ENCODE assay signal across 21 cellular contexts in genomic region chr5:172727551-172727950, GRCh38.
"Had no signal": no experiment of that assay in that cellular context is flagged by ENCODE, and none has a peak within 500 bp of the region (broad histone marks: within the 10 kb centered on the region; RNA-seq: fewer than 3 reads in every experiment).

No MANE protein-coding gene starts in this region.

- H3K9me3 ChIP-seq: colonic mucosa, left ventricle myocardium inferior, right atrium auricular region had no signal

- H3K4me3 Mint-ChIP-seq: activated B cell treated with CpG ODN at 0.5 μM for 24 hours; activated CD8-positive, alpha-beta T cell treated with anti-CD3 and anti-CD28 coated beads for 36 hours; activated naive CD4-positive, alpha-beta T cell treated with anti-CD3 and anti-CD28 coated beads for 36 hours; activated naive CD8-positive, alpha-beta T cell treated with anti-CD3 and anti-CD28 coated beads, Interleukin-2, amount 50 U/mL, for 24 hours; brain; stimulated activated naive CD8-positive, alpha-beta T cell treated with anti-CD3 and anti-CD28 coated beads, Interleukin-15, Interleukin-2, amounts not matched to agents 100 ng/mL and 50 ng/mL, for 24 hours; T-cell had no signal

- H3K36me3 Mint-ChIP-seq: brain, naive B cell, T-cell had no signal

- H3K27ac ChIP-seq: colonic mucosa, left ventricle myocardium inferior, right atrium auricular region had no signal

- H3K27me3 Mint-ChIP-seq: activated CD8-positive, alpha-beta T cell treated with anti-CD3 and anti-CD28 coated beads for 36 hours; activated naive CD8-positive, alpha-beta T cell treated with anti-CD3 and anti-CD28 coated beads, Interleukin-2, amount 50 U/mL, for 24 hours; stimulated activated naive CD8-positive, alpha-beta T cell treated with anti-CD3 and anti-CD28 coated beads, Interleukin-15, Interleukin-2, amounts not matched to agents 100 ng/mL and 50 ng/mL, for 24 hours; T-cell had no signal

- H3K4me3 ChIP-seq: colonic mucosa, left ventricle myocardium inferior, right atrium auricular region had no signal

- H3K27ac Mint-ChIP-seq: activated B cell treated with CpG ODN at 0.5 μM for 24 hours; activated CD8-positive, alpha-beta T cell treated with anti-CD3 and anti-CD28 coated beads for 36 hours; activated naive CD4-positive, alpha-beta T cell treated with anti-CD3 and anti-CD28 coated beads for 36 hours; activated naive CD8-positive, alpha-beta T cell treated with anti-CD3 and anti-CD28 coated beads, Interleukin-2, amount 50 U/mL, for 24 hours; brain; stimulated activated naive CD8-positive, alpha-beta T cell treated with anti-CD3 and anti-CD28 coated beads, Interleukin-15, Interleukin-2, amounts not matched to agents 100 ng/mL and 50 ng/mL, for 24 hours; T-cell had no signal

- H3K9me3 Mint-ChIP-seq: activated B cell treated with CpG ODN at 0.5 μM for 24 hours; activated CD8-positive, alpha-beta T cell treated with anti-CD3 and anti-CD28 coated beads for 36 hours; activated naive CD4-positive, alpha-beta T cell treated with anti-CD3 and anti-CD28 coated beads for 36 hours; activated naive CD8-positive, alpha-beta T cell treated with anti-CD3 and anti-CD28 coated beads, Interleukin-2, amount 50 U/mL, for 24 hours; naive B cell; stimulated activated naive CD8-positive, alpha-beta T cell treated with anti-CD3 and anti-CD28 coated beads, Interleukin-15, Interleukin-2, amounts not matched to agents 100 ng/mL and 50 ng/mL, for 24 hours; T-cell had no signal

- DNase-seq: activated B cell treated with CpG ODN at 0.5 μM for 24 hours; activated CD4-positive, alpha-beta T cell treated with anti-CD3 and anti-CD28 coated beads for 48 hours; activated CD8-positive, alpha-beta T cell treated with anti-CD3 and anti-CD28 coated beads for 36 hours; activated naive CD4-positive, alpha-beta T cell treated with anti-CD3 and anti-CD28 coated beads for 36 hours; activated naive CD8-positive, alpha-beta T cell treated with anti-CD3 and anti-CD28 coated beads, Interleukin-2, amount 50 U/mL, for 24 hours; activated T-cell treated with anti-CD3 and anti-CD28 coated beads, Interleukin-2, amount 50 U/mL, for 1 hour; anterior cingulate cortex; central memory CD4-positive, alpha-beta T cell; colonic mucosa; erythroblast; foreskin melanocyte; glutamatergic neuron; hypothalamus; left ventricle myocardium inferior; naive B cell; T-cell; T-helper 9 cell; trophoblast cell had no signal

- H3K4me1 ChIP-seq: colonic mucosa had no signal

- H3K27me3 ChIP-seq: colonic mucosa, right atrium auricular region had no signal

- ATAC-seq: activated CD8-positive, alpha-beta T cell treated with anti-CD3 and anti-CD28 coated beads for 36 hours; activated naive CD8-positive, alpha-beta T cell treated with anti-CD3 and anti-CD28 coated beads, Interleukin-2, amount 50 U/mL, for 24 hours; T-cell had no signal

- H3K36me3 ChIP-seq: colonic mucosa, left ventricle myocardium inferior, right atrium auricular region had no signal
